In genomic region chr3:11853450-11853849, GRCh38 we compare ENCODE assay signal across 7 cellular contexts.
"Had no signal": no experiment of that assay in that cellular context is flagged by ENCODE, and none has a peak within 500 bp of the region (broad histone marks: within the 10 kb centered on the region; RNA-seq: fewer than 3 reads in every experiment).

No MANE protein-coding gene starts in this region.

- H3K4me3 Mint-ChIP-seq: GM23338, H9, HFFc6, IgD-negative memory B cell had no signal

- H3K36me3 Mint-ChIP-seq: IgD-negative memory B cell had no signal

- H3K27ac ChIP-seq: HL-60 had no signal

- H2AFZ ChIP-seq: GM23338 had no signal

- H3K4me1 Mint-ChIP-seq: GM23338, H9, IgD-negative memory B cell had no signal

- H3K4me2 ChIP-seq: GM23338 had no signal

- H3K27ac Mint-ChIP-seq: GM23338, H9, HFFc6, IgD-negative memory B cell had no signal

- H3K4me3 ChIP-seq: GM23338 had no signal

- H3K9me3 Mint-ChIP-seq: HFFc6 had no signal

- DNase-seq: H9, HCEC 1CT, HFFc6, KG1 had no signal
